In genomic region chr15:67049351-67050044, GRCh38 we compare ENCODE assay signal across 11 cellular contexts. TPM values are rescaled to one million over a fixed set of nuclear protein-coding genes. Genes with fewer than 3 reads are reported as not detected.
DNase-seq lines count a peak whose midpoint lies in the region; ATAC-seq, FAIRE-seq and TF ChIP-seq lines count a peak whose summit lies in the region.
"Had no signal": no experiment of that assay in that cellular context is flagged by ENCODE, and none has a peak within 500 bp of the region (broad histone marks: within the 10 kb centered on the region; RNA-seq: fewer than 3 reads in every experiment).

No MANE protein-coding gene starts in this region.

- TF ChIP-seq CTCF in AG10803 (conservative IDR thresholded peaks at IDR 0.05; ENCODE audit: low read length) (no peak), Peyer's patch (IDR thresholded peaks at IDR 0.05) (no peak), esophagus muscularis mucosa (IDR thresholded peaks at IDR 0.05) (no peak), pancreas (IDR thresholded peaks at IDR 0.05) (no peak)

- FAIRE-seq in pancreas (lab: Jason Lieb, UNC) = no peak

- no peaks in the 10 kb centered on the region for H3K27me3 ChIP-seq in Peyer's patch
- no peaks in the 10 kb centered on the region for H3K27me3 ChIP-seq in esophagus muscularis mucosa
- H3K27me3 ChIP-seq in pancreas = no peaks in the 10 kb centered on the region

- H3K9me3 ChIP-seq in Peyer's patch (no peaks in the 10 kb centered on the region), esophagus muscularis mucosa (no peaks in the 10 kb centered on the region), pancreas (no peaks in the 10 kb centered on the region)

- TF ChIP-seq POLR2A in Peyer's patch (IDR thresholded peaks at IDR 0.05) = peak; percentile 84 to 86
- TF ChIP-seq POLR2A in esophagus muscularis mucosa (IDR thresholded peaks at IDR 0.05; ENCODE audit: low read depth) = no peak

- ATAC-seq in pancreas = peak in 3 of 4 donors; percentile 5 to 11 (median 10)
- no peak for ATAC-seq in GM21619 (IDR thresholded peaks at IDR 0.05; ENCODE audit: unreplicated experiment)
- ATAC-seq in GM21515 (IDR thresholded peaks at IDR 0.05; ENCODE audit: unreplicated experiment) = no peak

- WGBS in esophagus muscularis mucosa = 68% methylated on average over 6 of the region's 6 CpGs
- WGBS in pancreas, 2 donors = 40 to 42% methylated on average over 6 of the region's 6 CpGs

- peak overlapping the region; percentile 49 to 97 (median 72) for H3K27ac ChIP-seq in Peyer's patch
- peak overlapping the region; percentile 58 to 82 (median 72) for H3K27ac ChIP-seq in esophagus muscularis mucosa (replicated peaks in 1 of 4)
- H3K27ac ChIP-seq in pancreas = peak overlapping the region; percentile 71 to 95 (median 88)

- intact Hi-C loops in esophagus muscularis mucosa (cut with DNase I) = no loop called here
- intact Hi-C loops in pancreas (cut with DNase I) = no loop called here

- DNase-seq in AG10803 (ENCODE audit: low read depth) (peak; percentile 80), Peyer's patch (no peak), esophagus muscularis mucosa (ENCODE audit: extremely low spot score) (no peak), pancreas (no peak), RPMI8226 (no peak), D341Med (ENCODE audit: low spot score) (no peak)
- DNase-seq: activated CD4-positive, alpha-beta T cell treated with anti-CD3 and anti-CD28 coated beads, Interleukin-2, amount 50 U/mL, for 48 hours; DND-41; NCI-H146 had no signal

- H3K4me3 ChIP-seq in AG10803 (ENCODE audit: low read length) = no peak overlapping the region
- no peak overlapping the region for H3K4me3 ChIP-seq in Peyer's patch
- H3K4me3 ChIP-seq in esophagus muscularis mucosa = no peak overlapping the region
- no peak overlapping the region for H3K4me3 ChIP-seq in pancreas

- TF ChIP-seq EP300 in esophagus muscularis mucosa (IDR thresholded peaks at IDR 0.05) = no peak

- H3K4me1 ChIP-seq in Peyer's patch (peaks cover 0 to 38% (median 10%) of the 10 kb centered on the region in 4 donors), esophagus muscularis mucosa (peaks cover 36 to 46% (median 44%) of the 10 kb centered on the region in 4 donors), pancreas (peaks cover 42 to 53% (median 43%) of the 10 kb centered on the region in 3 donors)

- H3K36me3 ChIP-seq in Peyer's patch (no peaks in the 10 kb centered on the region), esophagus muscularis mucosa (no peaks in the 10 kb centered on the region), pancreas (no peaks in the 10 kb centered on the region)

RNA-seq across cellular contexts. Expression of gene SMAD3, which starts 15.9 kb away (rescaled TPM):
- total RNA-seq in Peyer's patch (10 to 100 TPM; 43.7 to 80.0 (median 60.2) TPM), esophagus muscularis mucosa (10 to 100 TPM; 21.2 to 32.3 (median 24.2) TPM), pancreas (10 to 100 TPM; 15.6 to 42.5 (median 23.8) TPM)
- 10 to 100 TPM in 1 of 2 donors, 1 to 10 TPM in 1; 7.9 to 13.5 TPM for polyA plus RNA-seq in pancreas

Comparison
In these comparisons a context has a peak if more than half of its experiments do, and no peak if none do; other contexts are left out.
1. ATAC-seq: peak in pancreas (3 of 4); none in GM21619 (single experiment) and GM21515 (single experiment).
2. Peak in every context shown above with its lines, with median percentiles within 50 percentile points of each other: H3K27ac ChIP-seq.